In genomic region chr1:206511362-206512064, GRCh38 we compare ENCODE assay signal across 1 cellular context.
TF ChIP-seq lines count a peak whose summit lies in the region.

No MANE protein-coding gene starts in this region.

TF ChIP-seq in H1, 55 proteins besides CTCF, POLR2A, EP300 and RAD21:
- TF ChIP-seq BACH1 (IDR thresholded peaks at IDR 0.05; ENCODE audit: low read length), result no peak
- no peak for TF ChIP-seq CREB1 (IDR thresholded peaks at IDR 0.05)
- TF ChIP-seq ATF2 (IDR thresholded peaks at IDR 0.05; ENCODE audit: low read length), result no peak
- no peak for TF ChIP-seq SIRT6 (IDR thresholded peaks at IDR 0.05; ENCODE audit: low read length)
- TF ChIP-seq SIN3A (conservative IDR thresholded peaks at IDR 0.05 in 1 of 2, IDR thresholded peaks at IDR 0.05 in 1 of 2; ENCODE audit: low read depth in 1 of 2, low read length in 2 of 2), result no peak
- no peak for TF ChIP-seq RFX5 (IDR thresholded peaks at IDR 0.05; ENCODE audit: borderline replicate concordance, low read depth, low read length)
- TF ChIP-seq SRF (IDR thresholded peaks at IDR 0.05; ENCODE audit: low read depth, low read length), result no peak
- no peak for TF ChIP-seq CBX5 (IDR thresholded peaks at IDR 0.05; ENCODE audit: low read depth, low read length)
- no peak for TF ChIP-seq CEBPB (IDR thresholded peaks at IDR 0.05; ENCODE audit: low read depth, low read length)
- TF ChIP-seq POU5F1 (IDR thresholded peaks at IDR 0.05; ENCODE audit: low read depth, low read length), result no peak
- TF ChIP-seq RXRA (IDR thresholded peaks at IDR 0.05; ENCODE audit: insufficient read depth, low read depth, low read length), result no peak
- TF ChIP-seq TAF1 (IDR thresholded peaks at IDR 0.05; ENCODE audit: low read depth, low read length), result no peak
- no peak for TF ChIP-seq CBX8 (IDR thresholded peaks at IDR 0.05; ENCODE audit: borderline replicate concordance, low read depth, low read length)
- no peak for TF ChIP-seq SP2 (IDR thresholded peaks at IDR 0.05; ENCODE audit: low read length)
- no peak for TF ChIP-seq YY1 (IDR thresholded peaks at IDR 0.05; ENCODE audit: low read depth, low read length)
- no peak for TF ChIP-seq MAX (IDR thresholded peaks at IDR 0.05)
- no peak for TF ChIP-seq KDM4A (IDR thresholded peaks at IDR 0.05; ENCODE audit: low read depth, low read length, severe bottlenecking)
- TF ChIP-seq FOSL1 (IDR thresholded peaks at IDR 0.05; ENCODE audit: insufficient read depth, low read depth, low read length), result no peak
